In genomic region chr10:63437334-63437949, GRCh38 we compare ENCODE assay signal across 1 cellular context.
A peak's percentile ranks its signal among the peaks of the same experiment; 100 is the strongest.
TF ChIP-seq lines count a peak whose summit lies in the region.

No MANE protein-coding gene starts in this region.

TF ChIP-seq in K562, 482 proteins besides CTCF, POLR2A, EP300 and RAD21 (continued from another document):
- TF ChIP-seq TSHZ1 (CRISPR knock-in tag; IDR thresholded peaks at IDR 0.05) (no peak), PRMT5 (CRISPR knock-in tag; IDR thresholded peaks at IDR 0.05) (no peak), SAFB2 (IDR thresholded peaks at IDR 0.05; ENCODE audit: borderline replicate concordance, low read depth, low read length, severe bottlenecking) (no peak), SRSF3 (IDR thresholded peaks at IDR 0.05; ENCODE audit: insufficient read depth, low read length) (no peak), ZBTB1 (CRISPR knock-in tag; IDR thresholded peaks at IDR 0.05; ENCODE audit: borderline replicate concordance, low read depth) (no peak), ARID4B (CRISPR knock-in tag; IDR thresholded peaks at IDR 0.05) (no peak), CREB3 (tag; conservative IDR thresholded peaks at IDR 0.05; ENCODE audit: low read depth) (no peak), MAFG (tag; conservative IDR thresholded peaks at IDR 0.05) (no peak), SMARCE1 (IDR thresholded peaks at IDR 0.05) (peak; percentile 52; the same call in 1 of the 2 replicates), ZBTB12 (CRISPR knock-in tag; IDR thresholded peaks at IDR 0.05) (no peak), BRF1 (IDR thresholded peaks at IDR 0.05; ENCODE audit: borderline replicate concordance, extremely low read depth, insufficient read length) (no peak), CBX1 (IDR thresholded peaks at IDR 0.05; ENCODE audit: low read depth) (no peak), SMAD4 (CRISPR knock-in tag; conservative IDR thresholded peaks at IDR 0.05) (no peak), HNRNPL (IDR thresholded peaks at IDR 0.05; ENCODE audit: low read depth, low read length) (no peak), JUN (IDR thresholded peaks at IDR 0.05; ENCODE audit: borderline replicate concordance, low read depth, low read length) (peak; percentile 31; the same call in 1 of the 2 replicates), JUN (CRISPR knock-in tag; IDR thresholded peaks at IDR 0.05; ENCODE audit: borderline replicate concordance) (no peak), THRA (IDR thresholded peaks at IDR 0.05) (no peak), HMBOX1 (IDR thresholded peaks at IDR 0.05) (peak; percentile 91), ZEB2 (IDR thresholded peaks at IDR 0.05) (0 out of 2 replicates have a peak, but pooled peaks have one; percentile 34), ZNF316 (IDR thresholded peaks at IDR 0.05) (peak; percentile 19; the same call in 1 of the 2 replicates), MLLT1 (IDR thresholded peaks at IDR 0.05) (no peak), MAZ (CRISPR knock-in tag; conservative IDR thresholded peaks at IDR 0.05 in 1 of 2, IDR thresholded peaks at IDR 0.05 in 1 of 2) (no peak), MEIS2 (IDR thresholded peaks at IDR 0.05; ENCODE audit: partially characterized antibody) (no peak), JUND (IDR thresholded peaks at IDR 0.05; ENCODE audit: borderline replicate concordance, low read depth, low read length) (peak; percentile 50; the same call in 1 of the 2 replicates), JUND (tag; IDR thresholded peaks at IDR 0.05; ENCODE audit: borderline replicate concordance, low read depth, low read length) (no peak), KLF13 (tag; IDR thresholded peaks at IDR 0.05; ENCODE audit: borderline replicate concordance, low read depth) (no peak), CEBPG (CRISPR knock-in tag; IDR thresholded peaks at IDR 0.05) (no peak), CEBPG (tag; conservative IDR thresholded peaks at IDR 0.05 in 1 of 2, IDR thresholded peaks at IDR 0.05 in 1 of 2) (peak; percentile 58 to 66), ZKSCAN1 (IDR thresholded peaks at IDR 0.05; ENCODE audit: low read depth, low read length) (no peak), LARP7 (IDR thresholded peaks at IDR 0.05) (no peak), CBFA2T3 (IDR thresholded peaks at IDR 0.05) (peak; percentile 44), KHSRP (IDR thresholded peaks at IDR 0.05) (no peak), RBM17 (IDR thresholded peaks at IDR 0.05; ENCODE audit: borderline replicate concordance, low read depth, low read length) (no peak), ZNF134 (CRISPR knock-in tag; conservative IDR thresholded peaks at IDR 0.05) (no peak), DPF2 (IDR thresholded peaks at IDR 0.05) (0 out of 2 replicates have a peak, but pooled peaks have one; percentile 23), MAFK (IDR thresholded peaks at IDR 0.05; ENCODE audit: low read length) (no peak), HMGN3 (IDR thresholded peaks at IDR 0.05; ENCODE audit: borderline replicate concordance, extremely low read depth, insufficient read length, low read depth, low read length) (no peak), CEBPB (tag; IDR thresholded peaks at IDR 0.05) (peak; percentile 61), SMARCA4 (IDR thresholded peaks at IDR 0.05) (peak; percentile 53; the same call in 1 of the 2 replicates), FOSL1 (tag; conservative IDR thresholded peaks at IDR 0.05) (peak; percentile 40; the same call in 1 of the 2 replicates), ATF3 (IDR thresholded peaks at IDR 0.05) (peak; percentile 88), ATF3 (CRISPR knock-in tag; conservative IDR thresholded peaks at IDR 0.05) (no peak), ATF4 (CRISPR knock-in tag; IDR thresholded peaks at IDR 0.05) (no peak), HDAC3 (IDR thresholded peaks at IDR 0.05; ENCODE audit: borderline replicate concordance, partially characterized antibody) (no peak), RFX5 (IDR thresholded peaks at IDR 0.05; ENCODE audit: low read depth, low read length) (no peak), ZNF121 (CRISPR knock-in tag; conservative IDR thresholded peaks at IDR 0.05) (no peak), PHB (CRISPR knock-in tag; IDR thresholded peaks at IDR 0.05) (no peak), TRIM24 (IDR thresholded peaks at IDR 0.05) (0 out of 4 replicates have a peak, but pooled peaks of 1 of the 2 experiments have one; percentile 15), ARID1B (IDR thresholded peaks at IDR 0.05) (peak; percentile 60), THRAP3 (IDR thresholded peaks at IDR 0.05; ENCODE audit: borderline replicate concordance) (no peak), ARHGAP35 (IDR thresholded peaks at IDR 0.05; ENCODE audit: partially characterized antibody) (no peak), SOX6 (IDR thresholded peaks at IDR 0.05) (peak; percentile 62)
